Comparison of ENCODE assay signal across 17 cellular contexts in the genomic region with DNA sequence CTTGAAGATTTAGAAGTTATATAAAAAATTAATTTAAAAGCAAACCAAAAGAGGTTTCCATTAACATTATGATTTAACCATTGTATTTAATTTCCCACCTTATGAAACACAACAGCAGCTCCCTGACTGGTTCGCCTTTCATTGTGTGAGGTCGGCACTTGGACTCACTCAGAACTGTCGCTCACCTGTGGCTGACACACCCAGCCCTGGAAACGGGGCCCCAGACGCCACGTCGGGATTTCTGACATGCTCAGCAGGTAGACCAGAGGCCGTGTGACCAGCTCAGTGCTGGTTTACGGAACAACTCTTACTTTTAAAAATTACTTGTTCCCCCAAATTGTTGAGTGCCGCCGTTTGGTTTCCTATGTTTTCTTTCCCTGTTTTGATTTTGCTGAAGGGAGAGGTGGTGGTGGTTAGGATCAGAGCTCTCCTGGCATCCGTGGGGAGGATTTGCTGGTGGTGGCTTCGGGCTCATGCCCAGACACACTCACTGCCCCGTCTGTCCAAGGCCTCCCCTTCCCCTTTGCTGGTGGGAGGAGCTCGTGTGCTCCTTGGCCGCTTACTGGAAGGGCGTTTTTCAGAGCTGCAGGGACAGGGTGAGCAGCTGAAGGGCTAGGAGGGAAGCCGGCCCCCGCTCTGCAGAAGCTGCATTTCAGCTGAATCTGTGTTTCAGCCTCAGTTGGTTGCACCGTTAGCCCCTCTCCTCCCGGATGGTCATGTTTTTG. TPM values are rescaled to one million over a fixed set of nuclear protein-coding genes. Genes with fewer than 3 reads are reported as not detected.
DNase-seq lines count a peak whose midpoint lies in the region; ATAC-seq, FAIRE-seq and TF ChIP-seq lines count a peak whose summit lies in the region.
"Had no signal": no experiment of that assay in that cellular context is flagged by ENCODE, and none has a peak within 500 bp of the region (broad histone marks: within the 10 kb centered on the region; RNA-seq: fewer than 3 reads in every experiment).

No MANE protein-coding gene starts in this region.

- TF ChIP-seq CTCF in Calu3 (IDR thresholded peaks at IDR 0.05; ENCODE audit: unreplicated experiment) (no peak), HEK293 (tag by site-specific recombination; IDR thresholded peaks at IDR 0.05) (no peak), kidney (IDR thresholded peaks at IDR 0.05; ENCODE audit: borderline replicate concordance, extremely low read depth, insufficient read depth) (no peak)

- H3K36me3 ChIP-seq in HEK293 (ENCODE audit: control insufficient read depth in 2 of 2, insufficient read depth in 1 of 2, low read length in 2 of 2): peaks cover 0 to 74% of the 10 kb centered on the region in 2 experiments; a peak in 1 of 3 replicates
- peaks cover 13 to 35% of the 10 kb centered on the region in 2 donors for H3K36me3 ChIP-seq in kidney (ENCODE audit: control insufficient read depth in 1 of 2, insufficient read depth in 2 of 2, low read length in 2 of 2)

- H3K27me3 Mint-ChIP-seq in Calu3 (ENCODE audit: unreplicated experiment): no peaks in the 10 kb centered on the region
- no peaks in the 10 kb centered on the region for H3K27me3 Mint-ChIP-seq in central memory CD8-positive, alpha-beta T cell
- H3K27me3 Mint-ChIP-seq: activated naive CD4-positive, alpha-beta T cell treated with anti-CD3 and anti-CD28 coated beads, Interleukin-2, amount 50 U/mL, for 24 hours; T-cell had no signal

- ATAC-seq in central memory CD8-positive, alpha-beta T cell (replicated peaks; ENCODE audit: extremely low read depth, poor library complexity, severe bottlenecking): no peak
- ATAC-seq in GM21367 (IDR thresholded peaks at IDR 0.05; ENCODE audit: unreplicated experiment): no peak

- intact Hi-C loops in Calu3 (cut with micrococcal nuclease; ENCODE audit: unreplicated experiment): no loop called here
- intact Hi-C loops in kidney (cut with DNase I): no loop called here

- H3K4me1 Mint-ChIP-seq in Calu3 (ENCODE audit: low read depth, unreplicated experiment): no peaks in the 10 kb centered on the region
- peaks cover 29% of the 10 kb centered on the region for H3K4me1 Mint-ChIP-seq in central memory CD8-positive, alpha-beta T cell

- H3K9me3 Mint-ChIP-seq in Calu3 (ENCODE audit: low read depth, unreplicated experiment): no peaks in the 10 kb centered on the region
- no peaks in the 10 kb centered on the region for H3K9me3 Mint-ChIP-seq in central memory CD8-positive, alpha-beta T cell
- H3K9me3 Mint-ChIP-seq: activated naive CD4-positive, alpha-beta T cell treated with anti-CD3 and anti-CD28 coated beads, Interleukin-2, amount 50 U/mL, for 24 hours; T-cell had no signal

- H3K4me1 ChIP-seq in HEK293 (ENCODE audit: control insufficient read depth, insufficient read depth, low read length): no peaks in the 10 kb centered on the region
- peaks cover 3 to 5% of the 10 kb centered on the region in 2 donors for H3K4me1 ChIP-seq in kidney (ENCODE audit: control insufficient read depth in 1 of 2, insufficient read depth in 1 of 2, low read depth in 1 of 2, low read length in 2 of 2)

- H3K27ac ChIP-seq in HEK293 (ENCODE audit: extremely low read depth, low read depth, low read length) (no peak overlapping the region), kidney (ENCODE audit: low read depth in 2 of 2, low read length in 2 of 2) (no peak overlapping the region)
- H3K27ac ChIP-seq: coronary artery, KMS-11 had no signal

- no peak for FAIRE-seq in kidney (lab: Jason Lieb, UNC)

- H3K36me3 Mint-ChIP-seq in Calu3 (ENCODE audit: insufficient read depth, unreplicated experiment): peaks cover 79% of the 10 kb centered on the region
- peaks cover 41% of the 10 kb centered on the region for H3K36me3 Mint-ChIP-seq in central memory CD8-positive, alpha-beta T cell (ENCODE audit: insufficient read depth)

- H3K4me3 ChIP-seq in HEK293 (ENCODE audit: low read depth, low read length) (no peak overlapping the region), kidney (ENCODE audit: low read length in 2 of 2) (no peak overlapping the region)
- H3K4me3 ChIP-seq: coronary artery, skin epidermis, tibial nerve had no signal

- POLR2A ChIA-PET in HEK293 (lab: Yijun Ruan, JAX): interaction anchor here (0.5 to 1.8 kb wide), 2 partner anchors 15 to 76 kb away, joined by 3 to 8 read pairs; no protein-coding TSS in a partner anchor

- peak overlapping the region; percentile 53 for H3K27ac Mint-ChIP-seq in Calu3 (ENCODE audit: unreplicated experiment)
- H3K27ac Mint-ChIP-seq in central memory CD8-positive, alpha-beta T cell (ENCODE audit: low read depth): peak overlapping the region; percentile 22
- H3K27ac Mint-ChIP-seq: T-cell had no signal

- H3K4me3 Mint-ChIP-seq in Calu3 (ENCODE audit: low read depth, unreplicated experiment): no peak overlapping the region
- H3K4me3 Mint-ChIP-seq in central memory CD8-positive, alpha-beta T cell: no peak overlapping the region
- H3K4me3 Mint-ChIP-seq: activated naive CD4-positive, alpha-beta T cell treated with anti-CD3 and anti-CD28 coated beads, Interleukin-2, amount 50 U/mL, for 24 hours; T-cell had no signal

- H3K9ac ChIP-seq in kidney (ENCODE audit: low read length in 2 of 2): no peak overlapping the region
- H3K9ac ChIP-seq: KMS-11 had no signal

- CTCF ChIA-PET in Calu3 (lab: Charles Lee) (no interaction called here), HEK293 (lab: Yijun Ruan, JAX) (interaction anchor here (0.7 to 1.1 kb wide), 4 partner anchors 24 to 522 kb away, joined by 3 to 5 read pairs (median 4); no protein-coding TSS in a partner anchor)

- no peak for DNase-seq in Calu3
- no peak for DNase-seq in central memory CD8-positive, alpha-beta T cell (ENCODE audit: low spot score in 2 of 2)
- DNase-seq in kidney: peak; percentile 54
- DNase-seq in stimulated activated CD4-positive, alpha-beta T cell treated with anti-CD3 and anti-CD28 coated beads, Interleukin-4, amount 100 ng/mL, for 1 hour: no peak
- DNase-seq in pons (ENCODE audit: low spot score): no peak
- no peak for DNase-seq in NCI-H774 (lab: John Stamatoyannopoulos, UW)
- DNase-seq: GF-D8; NCI-H1930; NK-92 treated with Interleukin-12 subunit alpha and Interleukin-12 subunit beta, amount 100 ng/mL, for 24 hours; T-cell had no signal

- no TSS peak for BruUV-seq in Calu3 (replicated peaks; lab: Mats Ljungman, UMichigan)

- no peaks in the 10 kb centered on the region for H3K9me3 ChIP-seq in HEK293 (ENCODE audit: control insufficient read depth, insufficient read depth, low read depth, low read length)
- H3K9me3 ChIP-seq in kidney (ENCODE audit: control insufficient read depth in 1 of 2, low read length in 2 of 2): no peaks in the 10 kb centered on the region

TF ChIP-seq in HEK293, 187 proteins besides CTCF, POLR2A, EP300 and RAD21:
- TF ChIP-seq SCRT1 (tag by site-specific recombination; IDR thresholded peaks at IDR 0.05; ENCODE audit: borderline replicate concordance) (peak; percentile 76; the same call in 1 of the 2 replicates), ZNF549 (tag by site-specific recombination; IDR thresholded peaks at IDR 0.05) (no peak), SCRT2 (tag by site-specific recombination; IDR thresholded peaks at IDR 0.05) (peak; percentile 80), ZBTB48 (tag by site-specific recombination; IDR thresholded peaks at IDR 0.05) (no peak), ZNF600 (tag by site-specific recombination; IDR thresholded peaks at IDR 0.05) (peak; percentile 35; the same call in 1 of the 2 replicates)

RNA-seq across cellular contexts. Expression of a gene that starts 59.2 kb away (rescaled TPM):
- total RNA-seq in Calu3 (2022): 0.42 and 0.93 TPM in 2 replicates
- 10.2 TPM for total RNA-seq in kidney
- 3.9 TPM for polyA plus RNA-seq in kidney (ENCODE audit: insufficient read depth, low read depth, low replicate concordance)
